25 cellular contexts compared by ENCODE assay signal in genomic region chr12:16467304-16467703, GRCh38.
"Had no signal": no experiment of that assay in that cellular context is flagged by ENCODE, and none has a peak within 500 bp of the region (broad histone marks: within the 10 kb centered on the region; RNA-seq: fewer than 3 reads in every experiment).

No MANE protein-coding gene starts in this region.

- H3K4me3 ChIP-seq: MG63, SJCRH30 had no signal

- ATAC-seq: activated CD4-positive, alpha-beta T cell treated with anti-CD3 and anti-CD28 coated beads for 36 hours; activated T-cell treated with anti-CD3 and anti-CD28 coated beads, Interleukin-2, amount 50 U/mL, for 72 hours; Panc1; Right ventricle myocardium inferior had no signal

- DNase-seq: activated CD4-positive, alpha-beta memory T cell treated with anti-CD3 and anti-CD28 coated beads, Interleukin-2, amount 10 ng/mL, durations not matched to agents 7 days and 5 days; activated CD4-positive, alpha-beta T cell treated with anti-CD3 and anti-CD28 coated beads for 36 hours; activated CD4-positive, alpha-beta T cell treated with anti-CD3 and anti-CD28 coated beads, Interleukin-2, amount 50 U/mL, for 1 hour; activated CD4-positive, CD25-positive, alpha-beta regulatory T cell; activated gamma-delta T cell treated with Interleukin-2 at 50 U/mL for 16 hours; activated naive CD4-positive, alpha-beta T cell treated with anti-CD3 and anti-CD28 coated beads, Interleukin-2, amount 10 ng/mL, durations not matched to agents 7 days and 5 days; activated naive CD8-positive, alpha-beta T cell treated with anti-CD3 and anti-CD28 coated beads for 36 hours; activated T-cell treated with anti-CD3 and anti-CD28 coated beads, Interleukin-2, amount 50 U/mL, for 72 hours; cerebellar nuclear complex; MG63; MV-4-11; NCI-H1105; NCI-H1436; NCI-H1694 treated with DMSO at 0.1 percent for 48 hours; NCI-H2029 treated with DMSO at 0.1 percent for 48 hours; NCI-H345; NCI-H510A; NK-92 treated with Interleukin-12 subunit alpha and Interleukin-12 subunit beta, amount 100 ng/mL, for 24 hours; OCI-M1; RPMI8226; SJCRH30; SK-N-SH; T-helper 1 cell had no signal
